20 cellular contexts compared by ENCODE assay signal in the genomic region with DNA sequence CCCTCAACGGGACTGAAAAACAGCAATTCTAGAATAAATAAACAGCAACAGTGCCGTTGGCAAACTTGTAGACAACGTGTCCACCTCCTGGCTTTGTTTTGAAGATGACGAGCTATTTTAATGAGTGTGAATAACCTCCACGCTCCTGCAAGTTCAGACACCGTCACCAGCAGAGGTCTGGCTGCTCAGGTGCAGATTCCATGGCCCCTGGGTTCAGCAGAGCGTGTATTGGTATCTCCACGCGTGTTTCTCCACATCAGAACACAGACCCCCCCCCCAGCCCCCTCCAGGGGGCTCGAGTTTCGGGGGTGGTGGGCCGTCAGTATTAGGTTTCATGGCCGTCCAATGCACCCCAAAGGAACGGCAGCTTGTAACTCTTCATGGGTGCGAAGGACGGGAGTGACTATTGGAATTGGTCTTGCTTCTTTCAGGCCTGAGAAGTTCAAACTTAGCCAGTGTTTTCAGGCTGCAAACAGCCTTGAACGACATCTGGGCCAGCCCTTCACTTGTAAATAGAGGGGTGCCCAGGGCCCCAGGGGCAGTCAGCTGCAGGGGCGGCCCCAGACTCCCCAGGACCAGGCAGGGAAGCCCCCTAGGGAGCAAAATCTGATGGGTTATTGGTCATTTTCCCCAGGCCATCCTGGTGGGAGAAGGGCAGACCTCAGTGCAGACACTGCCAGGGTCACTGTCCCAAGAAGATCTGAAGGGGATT.
"Had no signal": no experiment of that assay in that cellular context is flagged by ENCODE, and none has a peak within 500 bp of the region (broad histone marks: within the 10 kb centered on the region; RNA-seq: fewer than 3 reads in every experiment).

No MANE protein-coding gene starts in this region.

- H3K27me3 ChIP-seq: gastrocnemius medialis, neutrophil, pancreas, testis, transverse colon had no signal

- H3K4me1 Mint-ChIP-seq: central memory CD8-positive, alpha-beta T cell; naive thymus-derived CD8-positive, alpha-beta T cell; stimulated activated naive B cell treated with anti-CD40 and anti-IgM and Interleukin-4, amounts not matched to agents 10 μg/mL and 1 μg/mL and 100 μg/mL, for 72 hours; stimulated activated naive CD8-positive, alpha-beta T cell treated with anti-CD3 and anti-CD28 coated beads, Interleukin-15, amount 100 ng/mL, for 72 hours had no signal

- H3K27ac Mint-ChIP-seq: naive thymus-derived CD8-positive, alpha-beta T cell; stimulated activated naive B cell treated with anti-CD40 and anti-IgM and Interleukin-4, amounts not matched to agents 10 μg/mL and 1 μg/mL and 100 μg/mL, for 72 hours; stimulated activated naive CD8-positive, alpha-beta T cell treated with anti-CD3 and anti-CD28 coated beads, Interleukin-15, amount 100 ng/mL, for 72 hours had no signal

- H3K36me3 Mint-ChIP-seq: naive thymus-derived CD8-positive, alpha-beta T cell; stimulated activated naive B cell treated with anti-CD40 and anti-IgM and Interleukin-4, amounts not matched to agents 10 μg/mL and 1 μg/mL and 100 μg/mL, for 72 hours had no signal

- H3K4me3 Mint-ChIP-seq: central memory CD8-positive, alpha-beta T cell; naive thymus-derived CD8-positive, alpha-beta T cell; stimulated activated naive B cell treated with anti-CD40 and anti-IgM and Interleukin-4, amounts not matched to agents 10 μg/mL and 1 μg/mL and 100 μg/mL, for 72 hours; stimulated activated naive CD8-positive, alpha-beta T cell treated with anti-CD3 and anti-CD28 coated beads, Interleukin-15, amount 100 ng/mL, for 72 hours had no signal

- H3K9me3 Mint-ChIP-seq: central memory CD8-positive, alpha-beta T cell; stimulated activated naive B cell treated with anti-CD40 and anti-IgM and Interleukin-4, amounts not matched to agents 10 μg/mL and 1 μg/mL and 100 μg/mL, for 72 hours; stimulated activated naive CD8-positive, alpha-beta T cell treated with anti-CD3 and anti-CD28 coated beads, Interleukin-15, amount 100 ng/mL, for 72 hours had no signal

- DNase-seq: effector memory CD4-positive, alpha-beta T cell; gastrocnemius medialis; islet precursor cell; left ventricle myocardium inferior; mucosa of descending colon; naive thymus-derived CD8-positive, alpha-beta T cell; retina; stimulated activated CD4-positive, alpha-beta T cell treated with anti-CD3 and anti-CD28 coated beads, Interleukin-2, amount 100 ng/mL, for 24 hours; stimulated activated CD4-positive, alpha-beta T cell treated with anti-CD3 and anti-CD28 coated beads, Interleukin-4, amount 100 ng/mL, for 4 hours; stimulated activated naive B cell treated with anti-CD40 and anti-IgM and Interleukin-4, amounts not matched to agents 10 μg/mL and 1 μg/mL and 100 μg/mL, for 72 hours; stimulated activated naive CD8-positive, alpha-beta T cell treated with anti-CD3 and anti-CD28 coated beads, Interleukin-15, amount 100 ng/mL, for 72 hours; testis; transverse colon had no signal

- ATAC-seq: gastrocnemius medialis; mucosa of descending colon; naive thymus-derived CD8-positive, alpha-beta T cell; pancreas; sciatic nerve; stimulated activated naive B cell treated with anti-CD40 and anti-IgM and Interleukin-4, amounts not matched to agents 10 μg/mL and 1 μg/mL and 100 μg/mL, for 72 hours; stimulated activated naive CD8-positive, alpha-beta T cell treated with anti-CD3 and anti-CD28 coated beads, Interleukin-15, amount 100 ng/mL, for 72 hours had no signal

- H3K27me3 Mint-ChIP-seq: stimulated activated naive B cell treated with anti-CD40 and anti-IgM and Interleukin-4, amounts not matched to agents 10 μg/mL and 1 μg/mL and 100 μg/mL, for 72 hours; stimulated activated naive CD8-positive, alpha-beta T cell treated with anti-CD3 and anti-CD28 coated beads, Interleukin-15, amount 100 ng/mL, for 72 hours had no signal

- H3K9me3 ChIP-seq: esophagus muscularis mucosa, gastrocnemius medialis, left ventricle myocardium inferior, mucosa of descending colon, neutrophil, pancreas, prostate gland, testis, transverse colon had no signal

- H3K36me3 ChIP-seq: esophagus muscularis mucosa, gastrocnemius medialis, left ventricle myocardium inferior, neutrophil, pancreas, prostate gland, transverse colon had no signal

- H3K4me3 ChIP-seq: esophagus muscularis mucosa, gastrocnemius medialis, left ventricle myocardium inferior, mucosa of descending colon, pancreas, prostate gland, testis, transverse colon had no signal

- H3K4me1 ChIP-seq: esophagus muscularis mucosa, gastrocnemius medialis, left ventricle myocardium inferior, pancreas, prostate gland, transverse colon had no signal

- FAIRE-seq: endometrium, pancreas had no signal

- H3K27ac ChIP-seq: esophagus muscularis mucosa, gastrocnemius medialis, left ventricle myocardium inferior, neutrophil, pancreas, prostate gland, testis, transverse colon had no signal
